ENCODE assay signal across 14 cellular contexts in the genomic region with DNA sequence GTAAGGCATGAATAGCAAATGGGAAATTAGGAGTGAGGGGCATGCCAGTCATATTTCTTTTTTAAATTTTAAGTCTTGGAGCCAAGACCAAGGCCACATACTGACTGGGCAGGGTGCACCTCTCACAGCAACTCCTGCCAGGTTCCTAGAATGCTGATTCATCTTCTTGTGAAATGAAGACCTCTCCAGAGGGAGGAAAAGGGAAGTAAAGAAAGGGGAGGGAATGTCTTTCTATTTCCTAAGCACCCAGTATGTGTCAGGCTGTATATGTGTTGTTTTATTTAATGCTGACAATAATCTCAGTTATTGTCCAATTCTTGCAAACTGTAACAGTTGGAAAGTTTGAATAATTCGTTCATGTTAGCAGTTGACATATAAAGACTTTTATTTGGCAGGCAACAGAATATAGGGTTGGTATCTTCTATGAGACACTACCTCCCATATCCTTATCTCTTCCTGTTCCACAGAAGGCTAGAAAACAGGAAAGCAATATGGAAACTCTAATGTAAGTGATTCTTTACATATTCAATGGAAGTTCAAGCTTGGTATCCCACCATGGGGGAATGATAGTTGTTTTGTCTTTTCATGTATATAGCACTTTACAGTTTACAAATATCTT.
A peak's percentile ranks its signal among the peaks of the same experiment; 100 is the strongest.
DNase-seq lines count a peak whose midpoint lies in the region; ATAC-seq and TF ChIP-seq lines count a peak whose summit lies in the region.
"Had no signal": no experiment of that assay in that cellular context is flagged by ENCODE, and none has a peak within 500 bp of the region (broad histone marks: within the 10 kb centered on the region; RNA-seq: fewer than 3 reads in every experiment).

No MANE protein-coding gene starts in this region.

- in situ Hi-C loops in GM23248 (cut with MboI): no loop called here

- H2AFZ ChIP-seq in GM23248: no peak overlapping the region
- no peak overlapping the region for H2AFZ ChIP-seq in PC-3 (ENCODE audit: low read length)

- H3K27me3 ChIP-seq in GM23248 (replicated peaks; ENCODE audit: insufficient read depth) (no peaks in the 10 kb centered on the region), PC-3 (ENCODE audit: low read length) (no peaks in the 10 kb centered on the region)
- H3K27me3 ChIP-seq: heart left ventricle had no signal

- 0 to 10% methylated on average over 1 of the region's 1 CpG for WGBS in GM23248 (ENCODE audit: low coverage in 1 of 2, low lambda C conversion rate in 2 of 2, missing lambda C conversion rate in 2 of 2), 2 experiments

- H3K79me2 ChIP-seq in GM23248 (ENCODE audit: insufficient read depth) (no peaks in the 10 kb centered on the region), PC-3 (ENCODE audit: low read length) (no peaks in the 10 kb centered on the region)

- POLR2A ChIA-PET in PC-3 (lab: Charles Lee; ENCODE audit: unreplicated experiment): interaction anchor here (0.6 kb wide), 1 partner anchor 12 kb away, joined by 5 read pairs; no protein-coding TSS in a partner anchor

- no peak overlapping the region for H3K27ac ChIP-seq in GM23248
- H3K27ac ChIP-seq in PC-3 (ENCODE audit: low read length): peak overlapping the region; percentile 86
- H3K27ac ChIP-seq: heart left ventricle, SJCRH30 had no signal

- intact Hi-C loops in PC-3 (cut with micrococcal nuclease): loop anchor here (2.0 to 10.0 kb wide), 4 partner anchors 45 to 1101 kb away; partner anchors contain the start of gene PLPP3

- CTCF ChIA-PET in PC-3 (lab: Charles Lee): interaction anchor here (1.5 kb wide), 1 partner anchor 33 kb away, joined by 6 read pairs; no protein-coding TSS in a partner anchor

- no TSS peak for BruUV-seq in PC-3 (replicated peaks; lab: Mats Ljungman, UMichigan)

- ATAC-seq in PC-3 (peak; percentile 67), HG03342 (IDR thresholded peaks at IDR 0.05; ENCODE audit: unreplicated experiment) (no peak)
- ATAC-seq: CD8-positive, alpha-beta T cell; heart left ventricle had no signal

- no peaks in the 10 kb centered on the region for H3K9me2 ChIP-seq in GM23248 (ENCODE audit: insufficient read depth)
- H3K9me2 ChIP-seq in PC-3 (replicated peaks; ENCODE audit: low read length): no peaks in the 10 kb centered on the region

- DNase-seq in GM23248: peak; percentile 84
- peak; percentile 73 for DNase-seq in PC-3
- peak; percentile 21 to 37 for DNase-seq in dermis microvascular lymphatic vessel endothelial cell (ENCODE audit: low read depth in 2 of 2)
- peak; percentile 80 for DNase-seq in renal cortical epithelial cell (ENCODE audit: low read depth)
- DNase-seq in NCI-H187 treated with DMSO at 0.1 percent for 48 hours (lab: John Stamatoyannopoulos, UW): no peak
- no peak for DNase-seq in ureter (ENCODE audit: low spot score)
- no peak for DNase-seq in activated naive CD4-positive, alpha-beta T cell treated with anti-CD3 and anti-CD28 coated beads, Interleukin-2, amount 50 U/mL, for 16 hours
- DNase-seq: activated B cell treated with CpG ODN at 0.5 μM for 24 hours; amygdala; CD8-positive, alpha-beta T cell; heart left ventricle; NCI-H82; SJCRH30 had no signal

- H3F3A ChIP-seq in GM23248 (ENCODE audit: insufficient read depth): peaks cover 14% of the 10 kb centered on the region; the same call in 1 of the 2 replicates
- H3F3A ChIP-seq in PC-3 (ENCODE audit: low read length, unreplicated experiment): no peaks in the 10 kb centered on the region

- H3K4me3 ChIP-seq in GM23248 (no peak overlapping the region), PC-3 (ENCODE audit: low read length) (no peak overlapping the region)
- H3K4me3 ChIP-seq: heart left ventricle, SJCRH30 had no signal

- H3K4me1 ChIP-seq in GM23248 (ENCODE audit: insufficient read depth): peaks cover 20% of the 10 kb centered on the region
- peaks cover 32% of the 10 kb centered on the region for H3K4me1 ChIP-seq in PC-3 (ENCODE audit: insufficient read depth, low read length)
- H3K4me1 ChIP-seq: SJCRH30 had no signal

- no peaks in the 10 kb centered on the region for H3K36me3 ChIP-seq in GM23248 (ENCODE audit: low read depth)
- no peaks in the 10 kb centered on the region for H3K36me3 ChIP-seq in PC-3 (ENCODE audit: low read depth, low read length)
- H3K36me3 ChIP-seq: heart left ventricle, SJCRH30 had no signal

- TF ChIP-seq CTCF in PC-3 (conservative IDR thresholded peaks at IDR 0.05; ENCODE audit: low read depth, low read length): no peak

- no peak overlapping the region for H3K4me2 ChIP-seq in GM23248 (ENCODE audit: unreplicated experiment)
- no peak overlapping the region for H3K4me2 ChIP-seq in PC-3 (ENCODE audit: low read length)

- H3K9ac ChIP-seq in GM23248 (no peak overlapping the region), PC-3 (ENCODE audit: low read length) (peak overlapping the region; percentile 45; the same call in 1 of the 2 replicates)

- H3K9me3 ChIP-seq in GM23248 (ENCODE audit: low read depth): no peaks in the 10 kb centered on the region
- H3K9me3 ChIP-seq in PC-3 (ENCODE audit: low read length): no peaks in the 10 kb centered on the region
- H3K9me3 ChIP-seq: SJCRH30 had no signal

- H4K20me1 ChIP-seq in GM23248 (ENCODE audit: insufficient read depth) (no peaks in the 10 kb centered on the region), PC-3 (ENCODE audit: low read length) (no peaks in the 10 kb centered on the region)

Comparison
In these comparisons a context has a peak if more than half of its experiments do, and no peak if none do; other contexts are left out.
1. DNase-seq: peak in GM23248 (single experiment), PC-3 (single experiment), dermis microvascular lymphatic vessel endothelial cell (2 of 2) and renal cortical epithelial cell (single experiment); none in NCI-H187 treated with DMSO at 0.1 percent for 48 hours (single experiment), ureter (single experiment) and activated naive CD4-positive, alpha-beta T cell treated with anti-CD3 and anti-CD28 coated beads, Interleukin-2, amount 50 U/mL, for 16 hours (single experiment).